8 cellular contexts compared by ENCODE assay signal in genomic region chr1:19439464-19440171, GRCh38. TPM values are rescaled to one million over a fixed set of nuclear protein-coding genes. Genes with fewer than 3 reads are reported as not detected.
DNase-seq lines count a peak whose midpoint lies in the region; ATAC-seq and TF ChIP-seq lines count a peak whose summit lies in the region.

No MANE protein-coding gene starts in this region.

- TF ChIP-seq CTCF in heart right ventricle (IDR thresholded peaks at IDR 0.05) (peak in 8 of 9 donors; percentile 9 to 58 (median 42)), spleen (IDR thresholded peaks at IDR 0.05 in 8 of 11, conservative IDR thresholded peaks at IDR 0.05 in 3 of 11) (peak in 5 of 11 experiments; percentile 15 to 32 (median 28))

- H3K36me3 Mint-ChIP-seq in stimulated activated effector memory CD8-positive, alpha-beta T cell treated with anti-CD3 and anti-CD28 coated beads, Interleukin-12 subunit alpha, Interleukin-12 subunit beta, amount 100 ng/mL, for 72 hours, result peaks cover 56% of the 10 kb centered on the region

- peaks cover 0 to 36% (median 0%) of the 10 kb centered on the region in 9 donors for H3K36me3 ChIP-seq in heart right ventricle
- peaks cover 0 to 46% (median 2%) of the 10 kb centered on the region in 6 donors for H3K36me3 ChIP-seq in spleen

- H3K27ac ChIP-seq in heart right ventricle, result peak overlapping the region; percentile 75 to 93 (median 84)
- H3K27ac ChIP-seq in spleen, result peak overlapping the region in 4 of 8 donors; percentile 69 to 81 (median 77)

- H3K9me3 Mint-ChIP-seq in stimulated activated effector memory CD8-positive, alpha-beta T cell treated with anti-CD3 and anti-CD28 coated beads, Interleukin-12 subunit alpha, Interleukin-12 subunit beta, amount 100 ng/mL, for 72 hours, result no peaks in the 10 kb centered on the region

- ATAC-seq in Right ventricle myocardium inferior (peak; percentile 50), heart right ventricle (peak in 7 of 8 donors; percentile 10 to 80 (median 40)), HG03571 (IDR thresholded peaks at IDR 0.05; ENCODE audit: unreplicated experiment) (no peak)
- no peak for ATAC-seq in stimulated activated effector memory CD8-positive, alpha-beta T cell treated with anti-CD3 and anti-CD28 coated beads, Interleukin-12 subunit alpha, Interleukin-12 subunit beta, amount 100 ng/mL, for 72 hours

- H3K27ac Mint-ChIP-seq in stimulated activated effector memory CD8-positive, alpha-beta T cell treated with anti-CD3 and anti-CD28 coated beads, Interleukin-12 subunit alpha, Interleukin-12 subunit beta, amount 100 ng/mL, for 72 hours, result peak overlapping the region; percentile 89

- intact Hi-C loops in Right ventricle myocardium inferior (cut with DNase I), result loop anchor here (5.0 kb wide), 2 partner anchors 37 to 48 kb away; partner anchors contain the start of gene CAPZB
- intact Hi-C loops in cardiac septum (cut with DNase I), result loop anchor here (5.0 kb wide), 2 partner anchors 37 to 208 kb away; no protein-coding TSS in a partner anchor
- intact Hi-C loops in heart right ventricle (cut with DNase I), result loop anchor here in 4 of 10 donors (5.0 to 10.0 kb wide), 4 partner anchors 38 to 158 kb away; partner anchors contain the start of gene CAPZB (in 1 of the 4)
- intact Hi-C loops in spleen (cut with DNase I; ENCODE audit: low total_unique reads), result no loop called here

- H3K4me3 ChIP-seq in heart right ventricle (no peak overlapping the region), spleen (no peak overlapping the region)

- 51 to 69% methylated on average over 13 of the region's 13 CpGs for WGBS in heart right ventricle, 2 donors
- WGBS in spleen, 5 donors, result 67 to 86% (median 76%) methylated on average over 12 to 13 of the region's 13 CpGs

- no peak for TF ChIP-seq POLR2A in spleen (IDR thresholded peaks at IDR 0.05)

- DNase-seq in Right ventricle myocardium inferior (ENCODE audit: missing footprints) (no peak), cardiac septum (ENCODE audit: low spot score) (no peak), heart right ventricle (peak in 1 of 2 donors; percentile 50), HPDE6-E6E7 (ENCODE audit: extremely low spot score) (no peak), spleen (no peak)
- DNase-seq in activated naive CD4-positive, alpha-beta T cell treated with Interleukin-2 at 50 U/mL for 16 hours, result peak; percentile 23
- no peak for DNase-seq in stimulated activated effector memory CD8-positive, alpha-beta T cell treated with anti-CD3 and anti-CD28 coated beads, Interleukin-12 subunit alpha, Interleukin-12 subunit beta, amount 100 ng/mL, for 72 hours (ENCODE audit: low spot score in 2 of 2)

- H3K9me3 ChIP-seq in heart right ventricle (no peaks in the 10 kb centered on the region), spleen (no peaks in the 10 kb centered on the region)

- no peaks in the 10 kb centered on the region for H3K27me3 ChIP-seq in heart right ventricle
- no peaks in the 10 kb centered on the region for H3K27me3 ChIP-seq in spleen (replicated peaks in 1 of 7)

- H3K4me1 ChIP-seq in heart right ventricle (peaks cover 44 to 100% (median 98%) of the 10 kb centered on the region in 9 donors), spleen (peaks cover 51 to 100% (median 77%) of the 10 kb centered on the region in 6 donors)

- peaks cover 87% of the 10 kb centered on the region for H3K4me1 Mint-ChIP-seq in stimulated activated effector memory CD8-positive, alpha-beta T cell treated with anti-CD3 and anti-CD28 coated beads, Interleukin-12 subunit alpha, Interleukin-12 subunit beta, amount 100 ng/mL, for 72 hours

- no peak overlapping the region for H3K4me3 Mint-ChIP-seq in stimulated activated effector memory CD8-positive, alpha-beta T cell treated with anti-CD3 and anti-CD28 coated beads, Interleukin-12 subunit alpha, Interleukin-12 subunit beta, amount 100 ng/mL, for 72 hours

RNA-seq across cellular contexts. Expression of gene CAPZB, which starts 45.7 kb away (rescaled TPM):
- 267 TPM for total RNA-seq in Right ventricle myocardium inferior
- total RNA-seq in cardiac septum, result 213 TPM
- total RNA-seq in heart right ventricle, result 100 to 1,000 TPM; 207 to 307 (median 228) TPM
- 100 to 1,000 TPM; 158 to 236 TPM for polyA plus RNA-seq in heart right ventricle
- total RNA-seq in spleen, result 100 to 1,000 TPM; 139 to 386 (median 302) TPM
- 100 to 1,000 TPM; 221 to 281 (median 274) TPM for polyA plus RNA-seq in spleen

Comparison
In these comparisons a context has a peak if more than half of its experiments do, and no peak if none do; other contexts are left out.
1. ATAC-seq: peak in Right ventricle myocardium inferior (single experiment) and heart right ventricle (7 of 8); none in stimulated activated effector memory CD8-positive, alpha-beta T cell treated with anti-CD3 and anti-CD28 coated beads, Interleukin-12 subunit alpha, Interleukin-12 subunit beta, amount 100 ng/mL, for 72 hours (single experiment) and HG03571 (single experiment).